1 cellular context compared by ENCODE assay signal in genomic region chr17:7428557-7428956, GRCh38.
TF ChIP-seq lines count a peak whose summit lies in the region.

SPEM3 (plus strand) TSS chr17:7428857; CDS start chr17:7428903, 46 bp downstream.

TF ChIP-seq in IMR-90, 13 proteins besides CTCF, POLR2A, EP300 and RAD21 (continued from another document):
- TF ChIP-seq BHLHE40 (IDR thresholded peaks at IDR 0.05; ENCODE audit: low read depth, low read length) = no peak
- TF ChIP-seq NFE2L2 (IDR thresholded peaks at IDR 0.05; ENCODE audit: low read depth, low read length) = no peak
- no peak for TF ChIP-seq FOS (IDR thresholded peaks at IDR 0.05; ENCODE audit: low read depth, low read length)
- TF ChIP-seq MAZ (IDR thresholded peaks at IDR 0.05; ENCODE audit: borderline replicate concordance, low read depth, low read length) = no peak
- no peak for TF ChIP-seq RCOR1 (IDR thresholded peaks at IDR 0.05; ENCODE audit: insufficient replicate concordance, low read length)
- TF ChIP-seq CHD1 (IDR thresholded peaks at IDR 0.05; ENCODE audit: low read depth, low read length) = no peak
- no peak for TF ChIP-seq RFX5 (IDR thresholded peaks at IDR 0.05; ENCODE audit: low read depth, low read length)
